ENCODE assay signal across 2 cellular contexts in genomic region chr5:175820230-175820629, GRCh38.
TF ChIP-seq lines count a peak whose summit lies in the region.

No MANE protein-coding gene starts in this region.

TF ChIP-seq in HCT116, 20 proteins besides CTCF, POLR2A, EP300 and RAD21 (continued from another document):
- TF ChIP-seq ZBTB33 (IDR thresholded peaks at IDR 0.05; ENCODE audit: extremely low read depth, insufficient replicate concordance, low read length) (no peak), SIN3A (IDR thresholded peaks at IDR 0.05; ENCODE audit: low read depth) (no peak), EZH2phosphoT487 (IDR thresholded peaks at IDR 0.05; ENCODE audit: borderline replicate concordance) (no peak), JUND (IDR thresholded peaks at IDR 0.05) (no peak), POLR2AphosphoS5 (IDR thresholded peaks at IDR 0.05; ENCODE audit: low read depth, low read length) (no peak), SRF (IDR thresholded peaks at IDR 0.05; ENCODE audit: low read depth) (no peak), ELF1 (IDR thresholded peaks at IDR 0.05; ENCODE audit: borderline replicate concordance, low read depth) (no peak), ATF3 (IDR thresholded peaks at IDR 0.05) (no peak), EZH2 (IDR thresholded peaks at IDR 0.05) (no peak)

TF ChIP-seq in H1, 55 proteins besides CTCF, POLR2A, EP300 and RAD21 (continued from another document):
- TF ChIP-seq CBX8 (IDR thresholded peaks at IDR 0.05; ENCODE audit: borderline replicate concordance, low read depth, low read length) (no peak), SIN3A (conservative IDR thresholded peaks at IDR 0.05 in 1 of 2, IDR thresholded peaks at IDR 0.05 in 1 of 2; ENCODE audit: low read depth in 1 of 2, low read length in 2 of 2) (no peak), CBX5 (IDR thresholded peaks at IDR 0.05; ENCODE audit: low read depth, low read length) (no peak), RXRA (IDR thresholded peaks at IDR 0.05; ENCODE audit: insufficient read depth, low read depth, low read length) (no peak), SP2 (IDR thresholded peaks at IDR 0.05; ENCODE audit: low read length) (no peak), JUN (IDR thresholded peaks at IDR 0.05; ENCODE audit: low read depth, low read length) (no peak), HDAC6 (IDR thresholded peaks at IDR 0.05; ENCODE audit: low read depth, low read length) (no peak), BACH1 (IDR thresholded peaks at IDR 0.05; ENCODE audit: low read length) (no peak), JUND (IDR thresholded peaks at IDR 0.05; ENCODE audit: low read length) (no peak)
